15 cellular contexts compared by ENCODE assay signal in genomic region chr14:102208741-102209140, GRCh38.
DNase-seq lines count a peak whose midpoint lies in the region; ATAC-seq and TF ChIP-seq lines count a peak whose summit lies in the region.
"Had no signal": no experiment of that assay in that cellular context is flagged by ENCODE, and none has a peak within 500 bp of the region (broad histone marks: within the 10 kb centered on the region; RNA-seq: fewer than 3 reads in every experiment).

No MANE protein-coding gene starts in this region.

- no peaks in the 10 kb centered on the region for H3K9me3 Mint-ChIP-seq in progenitor cell of endocrine pancreas (ENCODE audit: low read depth)
- H3K9me3 Mint-ChIP-seq: CD8-positive, alpha-beta T cell had no signal

- 94 to 96% (median 95%) methylated on average over 15 to 17 of the region's 17 CpGs for WGBS in adrenal gland, 4 donors

- H3K4me3 ChIP-seq in Peyer's patch (no peak overlapping the region), adrenal gland (no peak overlapping the region), gastrocnemius medialis (no peak overlapping the region)
- H3K4me3 ChIP-seq: BLaER1 treated with 17β-estradiol and CSF1 and Interleukin-3, amounts not matched to agents 10 nM and 100 nM; GM12878; K562 had no signal

- no peak overlapping the region for H3K4me3 Mint-ChIP-seq in progenitor cell of endocrine pancreas (ENCODE audit: low read depth)
- H3K4me3 Mint-ChIP-seq: CD8-positive, alpha-beta T cell had no signal

- DNase-seq in Peyer's patch (peak in 2 of 3 donors; percentile 30 to 42), adrenal gland (peak in 2 of 7 donors; percentile 13 to 23), gastrocnemius medialis (no peak), progenitor cell of endocrine pancreas (ENCODE audit: low spot score, unreplicated experiment) (no peak), RKO (ENCODE audit: low spot score) (no peak)
- DNase-seq: CD8-positive, alpha-beta T cell; NCI-H1105; NCI-H2081 treated with DMSO at 0.1 percent for 48 hours; SIG-M5 had no signal

- intact Hi-C loops in adrenal gland (cut with DNase I) = loop anchor here (5.0 to 10.0 kb wide), 2 partner anchors 54 to 56 kb away; no protein-coding TSS in a partner anchor
- intact Hi-C loops in gastrocnemius medialis (cut with DNase I; ENCODE audit: low total_unique reads) = loop anchor here (2.0 kb wide), 1 partner anchor 70 kb away; the partner anchor contains the start of gene WDR20

- H3K4me1 ChIP-seq in Peyer's patch = no peaks in the 10 kb centered on the region
- peaks cover 12 to 36% of the 10 kb centered on the region in 2 donors for H3K4me1 ChIP-seq in adrenal gland (replicated peaks in 1 of 2)
- H3K4me1 ChIP-seq in gastrocnemius medialis = peaks cover 0 to 7% of the 10 kb centered on the region in 2 donors

- no peaks in the 10 kb centered on the region for H3K9me3 ChIP-seq in Peyer's patch
- no peaks in the 10 kb centered on the region for H3K9me3 ChIP-seq in adrenal gland (replicated peaks in 1 of 3)
- H3K9me3 ChIP-seq in gastrocnemius medialis = no peaks in the 10 kb centered on the region
- H3K9me3 ChIP-seq: BLaER1 treated with 17β-estradiol and CSF1 and Interleukin-3, amounts not matched to agents 10 nM and 100 nM had no signal

- TF ChIP-seq CTCF in Peyer's patch (IDR thresholded peaks at IDR 0.05) (no peak), adrenal gland (IDR thresholded peaks at IDR 0.05) (no peak), gastrocnemius medialis (IDR thresholded peaks at IDR 0.05 in 4 of 5, conservative IDR thresholded peaks at IDR 0.05 in 1 of 5) (no peak), progenitor cell of endocrine pancreas (IDR thresholded peaks at IDR 0.05; ENCODE audit: unreplicated experiment) (no peak)

- H3K27me3 ChIP-seq in Peyer's patch (no peaks in the 10 kb centered on the region), adrenal gland (no peaks in the 10 kb centered on the region), layer of hippocampus (ENCODE audit: control insufficient read depth, insufficient read depth, low read length) (no peaks in the 10 kb centered on the region), gastrocnemius medialis (no peaks in the 10 kb centered on the region)
- H3K27me3 ChIP-seq: BLaER1 treated with 17β-estradiol and CSF1 and Interleukin-3, amounts not matched to agents 10 nM and 100 nM had no signal

- H3K36me3 Mint-ChIP-seq in progenitor cell of endocrine pancreas (ENCODE audit: insufficient read depth) = peaks cover 5% of the 10 kb centered on the region

- H3K4me1 Mint-ChIP-seq in progenitor cell of endocrine pancreas (ENCODE audit: low read depth) = no peaks in the 10 kb centered on the region

- H3K27me3 Mint-ChIP-seq in progenitor cell of endocrine pancreas = no peaks in the 10 kb centered on the region

- ATAC-seq in gastrocnemius medialis = peak; percentile 7 to 20
- ATAC-seq in HG03342 (IDR thresholded peaks at IDR 0.05; ENCODE audit: unreplicated experiment) = no peak
- ATAC-seq in GM21526 (IDR thresholded peaks at IDR 0.05; ENCODE audit: low FRiP score, unreplicated experiment) = no peak
- ATAC-seq: CD8-positive, alpha-beta T cell; GM12878 had no signal

- no peak overlapping the region for H3K27ac Mint-ChIP-seq in progenitor cell of endocrine pancreas
- H3K27ac Mint-ChIP-seq: CD8-positive, alpha-beta T cell had no signal

- H3K36me3 ChIP-seq in Peyer's patch (peaks cover 0 to 81% (median 0%) of the 10 kb centered on the region in 3 donors), adrenal gland (replicated peaks in 1 of 2) (peaks cover 0 to 28% of the 10 kb centered on the region in 2 donors), gastrocnemius medialis (no peaks in the 10 kb centered on the region)

- H3K27ac ChIP-seq in Peyer's patch (no peak overlapping the region), adrenal gland (peak overlapping the region in 3 of 5 donors; percentile 43 to 65 (median 62)), layer of hippocampus (ENCODE audit: low read depth, low read length) (peak overlapping the region; percentile 79), gastrocnemius medialis (peak overlapping the region; percentile 5 to 78 (median 62))

- TF ChIP-seq POLR2A in Peyer's patch (IDR thresholded peaks at IDR 0.05) = no peak
- TF ChIP-seq POLR2A in adrenal gland (IDR thresholded peaks at IDR 0.05) = no peak
- no peak for TF ChIP-seq POLR2A in gastrocnemius medialis (IDR thresholded peaks at IDR 0.05)

- in situ Hi-C loops in gastrocnemius medialis (cut with MboI; ENCODE audit: low sequenced_read_pairs in 4 of 4) = no loop called here

Comparison
In these comparisons a context has a peak if more than half of its experiments do, and no peak if none do; other contexts are left out.
1. DNase-seq: peak in Peyer's patch (2 of 3); none in gastrocnemius medialis (0 of 2), progenitor cell of endocrine pancreas (single experiment) and RKO (single experiment).
2. H3K27ac ChIP-seq: peak in adrenal gland (3 of 5), layer of hippocampus (single experiment) and gastrocnemius medialis (4 of 4); none in Peyer's patch (0 of 4).
3. ATAC-seq: peak in gastrocnemius medialis (2 of 2); none in HG03342 (single experiment) and GM21526 (single experiment).